ENCODE assay signal across 29 cellular contexts in the genomic region with DNA sequence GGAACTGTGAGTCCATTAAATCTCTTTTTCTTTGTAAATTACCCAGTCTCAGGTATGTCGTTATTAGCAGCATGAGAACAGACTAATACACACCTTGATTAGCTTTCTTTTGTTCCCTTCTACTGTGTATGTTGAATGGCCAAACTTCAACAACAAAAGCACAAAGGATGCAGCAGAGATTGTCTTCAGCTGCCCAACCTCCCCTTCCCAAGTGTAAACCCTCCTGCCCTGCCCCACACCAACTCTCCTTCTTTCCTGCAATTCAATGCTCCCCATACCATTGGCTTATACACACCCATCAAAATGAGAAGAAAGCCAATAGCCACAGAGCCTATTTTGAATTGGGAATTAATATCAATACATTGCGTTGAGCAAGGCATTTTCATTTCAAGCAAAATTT.
"Had no signal": no experiment of that assay in that cellular context is flagged by ENCODE, and none has a peak within 500 bp of the region (broad histone marks: within the 10 kb centered on the region; RNA-seq: fewer than 3 reads in every experiment).

No MANE protein-coding gene starts in this region.

- H3K27me3 ChIP-seq: stomach, suprapubic skin, testis, thyroid gland, tibial artery, tibial nerve, transverse colon, upper lobe of left lung, upper lobe of right lung, uterus, vagina had no signal

- H3K36me3 ChIP-seq: stomach, suprapubic skin, thoracic aorta, thyroid gland, tibial artery, tibial nerve, transverse colon, upper lobe of left lung, upper lobe of right lung, uterus, vagina had no signal

- H3K4me3 ChIP-seq: stomach, suprapubic skin, testis, thoracic aorta, thyroid gland, tibial artery, tibial nerve, transverse colon, upper lobe of left lung, upper lobe of right lung, uterus, vagina had no signal

- FAIRE-seq: urothelium cell line had no signal

- H3K4me1 ChIP-seq: stomach, suprapubic skin, testis, thyroid gland, tibial artery, tibial nerve, transverse colon, upper lobe of left lung, upper lobe of right lung, uterus, vagina had no signal

- H3K4me3 Mint-ChIP-seq: stimulated activated effector memory CD8-positive, alpha-beta T cell treated with anti-CD3 and anti-CD28 coated beads, Interleukin-12 subunit alpha, Interleukin-12 subunit beta, amount 100 ng/mL, for 72 hours; stimulated activated memory B cell treated with anti-CD40 and anti-IgM and Interleukin-4, amounts not matched to agents 10 μg/mL and 1 μg/mL and 100 μg/mL, for 72 hours; stimulated activated naive B cell treated with anti-CD40 and anti-IgM and Interleukin-4, amounts not matched to agents 10 μg/mL and 1 μg/mL and 100 μg/mL, for 72 hours; stimulated activated naive CD8-positive, alpha-beta T cell treated with anti-CD3 and anti-CD28 coated beads, Interleukin-15, amount 100 ng/mL, for 72 hours; stimulated activated naive CD8-positive, alpha-beta T cell treated with anti-CD3 and anti-CD28 coated beads, Interleukin-15, Interleukin-2, amounts not matched to agents 100 ng/mL and 50 ng/mL, for 24 hours; type B pancreatic cell had no signal

- H3K4me1 Mint-ChIP-seq: stimulated activated effector memory CD8-positive, alpha-beta T cell treated with anti-CD3 and anti-CD28 coated beads, Interleukin-12 subunit alpha, Interleukin-12 subunit beta, amount 100 ng/mL, for 72 hours; stimulated activated memory B cell treated with anti-CD40 and anti-IgM and Interleukin-4, amounts not matched to agents 10 μg/mL and 1 μg/mL and 100 μg/mL, for 72 hours; stimulated activated naive B cell treated with anti-CD40 and anti-IgM and Interleukin-4, amounts not matched to agents 10 μg/mL and 1 μg/mL and 100 μg/mL, for 72 hours; stimulated activated naive CD8-positive, alpha-beta T cell treated with anti-CD3 and anti-CD28 coated beads, Interleukin-15, amount 100 ng/mL, for 72 hours had no signal

- H3K27ac Mint-ChIP-seq: stimulated activated effector memory CD8-positive, alpha-beta T cell treated with anti-CD3 and anti-CD28 coated beads, Interleukin-12 subunit alpha, Interleukin-12 subunit beta, amount 100 ng/mL, for 72 hours; stimulated activated memory B cell treated with anti-CD40 and anti-IgM and Interleukin-4, amounts not matched to agents 10 μg/mL and 1 μg/mL and 100 μg/mL, for 72 hours; stimulated activated naive B cell treated with anti-CD40 and anti-IgM and Interleukin-4, amounts not matched to agents 10 μg/mL and 1 μg/mL and 100 μg/mL, for 72 hours; stimulated activated naive CD8-positive, alpha-beta T cell treated with anti-CD3 and anti-CD28 coated beads, Interleukin-15, amount 100 ng/mL, for 72 hours; stimulated activated naive CD8-positive, alpha-beta T cell treated with anti-CD3 and anti-CD28 coated beads, Interleukin-15, Interleukin-2, amounts not matched to agents 100 ng/mL and 50 ng/mL, for 24 hours; type B pancreatic cell had no signal

- H3K36me3 Mint-ChIP-seq: stimulated activated effector memory CD8-positive, alpha-beta T cell treated with anti-CD3 and anti-CD28 coated beads, Interleukin-12 subunit alpha, Interleukin-12 subunit beta, amount 100 ng/mL, for 72 hours; stimulated activated memory B cell treated with anti-CD40 and anti-IgM and Interleukin-4, amounts not matched to agents 10 μg/mL and 1 μg/mL and 100 μg/mL, for 72 hours had no signal

- H3K9me3 Mint-ChIP-seq: stimulated activated effector memory CD8-positive, alpha-beta T cell treated with anti-CD3 and anti-CD28 coated beads, Interleukin-12 subunit alpha, Interleukin-12 subunit beta, amount 100 ng/mL, for 72 hours; stimulated activated naive CD8-positive, alpha-beta T cell treated with anti-CD3 and anti-CD28 coated beads, Interleukin-15, amount 100 ng/mL, for 72 hours; stimulated activated naive CD8-positive, alpha-beta T cell treated with anti-CD3 and anti-CD28 coated beads, Interleukin-15, Interleukin-2, amounts not matched to agents 100 ng/mL and 50 ng/mL, for 24 hours; type B pancreatic cell had no signal

- H3K9me3 ChIP-seq: stomach, suprapubic skin, testis, thoracic aorta, thyroid gland, tibial artery, tibial nerve, transverse colon, upper lobe of left lung, upper lobe of right lung, uterus, vagina had no signal

- H3K27me3 Mint-ChIP-seq: stimulated activated memory B cell treated with anti-CD40 and anti-IgM and Interleukin-4, amounts not matched to agents 10 μg/mL and 1 μg/mL and 100 μg/mL, for 72 hours; stimulated activated naive CD8-positive, alpha-beta T cell treated with anti-CD3 and anti-CD28 coated beads, Interleukin-15, amount 100 ng/mL, for 72 hours; type B pancreatic cell had no signal

- H3K27ac ChIP-seq: stomach, suprapubic skin, testis, thoracic aorta, thyroid gland, tibial artery, tibial nerve, transverse colon, upper lobe of left lung, upper lobe of right lung, uterus, vagina had no signal

- DNase-seq: stimulated activated CD4-positive, alpha-beta T cell treated with anti-CD3 and anti-CD28 coated beads, Interleukin-2, amount 100 ng/mL, for 48 hours; stimulated activated CD4-positive, alpha-beta T cell treated with anti-CD3 and anti-CD28 coated beads, Interleukin-4, amount 100 ng/mL, for 1 hour; stimulated activated CD4-positive, alpha-beta T cell treated with anti-CD3 and anti-CD28 coated beads, Interleukin-4, amount 100 ng/mL, for 24 hours; stimulated activated CD4-positive, alpha-beta T cell treated with anti-CD3 and anti-CD28 coated beads, Interleukin-4, amount 100 ng/mL, for 4 hours; stimulated activated CD8-positive, alpha-beta memory T cell treated with anti-CD3 and anti-CD28 coated beads, Interleukin-4, amount 100 ng/mL, for 48 hours; stimulated activated naive B cell treated with anti-CD40 and anti-IgM and Interleukin-4, amounts not matched to agents 10 μg/mL and 1 μg/mL and 100 μg/mL, for 72 hours; stimulated activated naive CD4-positive, alpha-beta T cell; stimulated activated naive CD4-positive, alpha-beta T cell treated with Interleukin-2 at 50 U/mL for 16 hours; stimulated activated naive CD8-positive, alpha-beta T cell treated with anti-CD3 and anti-CD28 coated beads, Interleukin-15, amount 100 ng/mL, for 72 hours; stimulated activated naive CD8-positive, alpha-beta T cell treated with anti-CD3 and anti-CD28 coated beads, Interleukin-15, Interleukin-2, amounts not matched to agents 100 U/mL and 50 U/mL, for 24 hours; stomach; substantia nigra; testis; thyroid gland; tibial artery; transverse colon; trophoblast cell; upper lobe of left lung; upper lobe of right lung; uterus had no signal

- ATAC-seq: stimulated activated effector memory CD8-positive, alpha-beta T cell treated with anti-CD3 and anti-CD28 coated beads, Interleukin-12 subunit alpha, Interleukin-12 subunit beta, amount 100 ng/mL, for 72 hours; stimulated activated memory B cell treated with anti-CD40 and anti-IgM and Interleukin-4, amounts not matched to agents 10 μg/mL and 1 μg/mL and 100 μg/mL, for 72 hours; stimulated activated naive B cell treated with anti-CD40 and anti-IgM and Interleukin-4, amounts not matched to agents 10 μg/mL and 1 μg/mL and 100 μg/mL, for 72 hours; stimulated activated naive CD8-positive, alpha-beta T cell treated with anti-CD3 and anti-CD28 coated beads, Interleukin-15, amount 100 ng/mL, for 72 hours; stimulated activated naive CD8-positive, alpha-beta T cell treated with anti-CD3 and anti-CD28 coated beads, Interleukin-15, Interleukin-2, amounts not matched to agents 100 U/mL and 50 U/mL, for 24 hours; upper lobe of right lung had no signal
